In the genomic region with DNA sequence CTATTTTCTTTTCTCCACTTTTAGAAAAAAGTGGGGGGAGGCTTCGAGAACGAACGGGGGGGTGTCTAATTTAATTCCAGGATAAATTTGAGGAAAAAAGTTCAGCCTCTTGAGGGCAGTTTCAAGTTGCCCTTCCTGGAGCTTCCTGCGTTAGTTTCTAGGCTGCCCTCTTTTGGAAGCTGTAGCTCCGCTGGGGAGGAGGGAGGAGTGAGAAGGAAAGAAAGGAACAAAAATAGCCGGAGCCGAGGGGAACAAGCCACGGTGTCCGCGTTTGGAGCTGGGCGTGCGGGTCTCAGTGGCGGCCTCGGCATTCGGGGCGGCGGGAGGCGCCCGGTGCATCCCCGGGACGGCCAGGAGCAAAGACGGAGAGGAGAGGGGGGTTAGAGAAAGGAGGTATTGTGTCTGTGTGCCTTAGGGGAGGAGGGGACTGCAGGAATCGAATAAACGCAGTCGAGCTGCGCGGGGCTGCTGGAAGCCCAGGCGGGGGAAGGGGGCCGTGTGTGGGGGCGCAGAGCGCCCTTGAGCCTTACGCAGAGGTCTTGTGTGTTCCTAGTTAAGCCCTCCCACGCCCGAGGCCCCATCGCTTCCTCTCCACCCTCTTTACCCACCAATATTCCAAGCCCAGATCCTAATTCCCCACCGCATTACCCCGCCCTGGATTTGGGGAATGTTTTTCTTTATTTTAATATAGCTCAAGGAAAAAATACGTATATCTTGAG, we compare ENCODE assay signal across 8 cellular contexts. TPM values are rescaled to one million over a fixed set of nuclear protein-coding genes. Genes with fewer than 3 reads are reported as not detected.
DNase-seq lines count a peak whose midpoint lies in the region; ATAC-seq and TF ChIP-seq lines count a peak whose summit lies in the region.

No MANE protein-coding gene starts in this region.

- H3K4me3 ChIP-seq in WERI-Rb-1 (ENCODE audit: low read depth, low read length) (peak overlapping the region; percentile 72), fibroblast of the aortic adventitia (ENCODE audit: low read depth, low read length) (peak overlapping the region; percentile 91)

- H3K27ac ChIP-seq in WERI-Rb-1 = peak overlapping the region; percentile 94

- H3K4me1 Mint-ChIP-seq in naive thymus-derived CD8-positive, alpha-beta T cell = peaks cover 11 to 52% (median 42%) of the 10 kb centered on the region in 4 donors

- no peak for TF ChIP-seq CTCF in WERI-Rb-1 (IDR thresholded peaks at IDR 0.05; ENCODE audit: low read depth, low read length)
- TF ChIP-seq CTCF in fibroblast of the aortic adventitia (IDR thresholded peaks at IDR 0.05; ENCODE audit: insufficient read depth, low read length) = no peak

- peak overlapping the region in 1 of 10 donors; percentile 31 for H3K27ac Mint-ChIP-seq in naive thymus-derived CD8-positive, alpha-beta T cell

- H3K4me3 Mint-ChIP-seq in naive thymus-derived CD8-positive, alpha-beta T cell = peak overlapping the region in 8 of 10 donors; percentile 10 to 88 (median 50)

- peaks cover 3% of the 10 kb centered on the region; the same call in 1 of the 2 replicates for H3K36me3 ChIP-seq in WERI-Rb-1

- H3K9me3 ChIP-seq in WERI-Rb-1 (ENCODE audit: severe bottlenecking) = no peaks in the 10 kb centered on the region

- peaks cover 0 to 2% (median 0%) of the 10 kb centered on the region in 3 donors for H3K36me3 Mint-ChIP-seq in naive thymus-derived CD8-positive, alpha-beta T cell

- peaks cover 20 to 68% (median 44%) of the 10 kb centered on the region in 5 donors for H3K27me3 Mint-ChIP-seq in naive thymus-derived CD8-positive, alpha-beta T cell

- H3K27me3 ChIP-seq in WERI-Rb-1 (ENCODE audit: insufficient read depth, low read depth, severe bottlenecking) = peaks cover 23% of the 10 kb centered on the region

- no peaks in the 10 kb centered on the region for H3K9me3 Mint-ChIP-seq in naive thymus-derived CD8-positive, alpha-beta T cell

- peak; percentile 24 for DNase-seq in activated T-cell treated with anti-CD3 and anti-CD28 coated beads, Interleukin-2, amount 50 U/mL, for 1 hour
- no peak for DNase-seq in activated T-cell treated with anti-CD3 and anti-CD28 coated beads for 4 hours
- peak; percentile 80 for DNase-seq in NCI-H2081 treated with DMSO at 0.1 percent for 48 hours (lab: John Stamatoyannopoulos, UW)
- DNase-seq in WERI-Rb-1 = peak; percentile 76
- peak; percentile 92 for DNase-seq in fibroblast of the aortic adventitia (ENCODE audit: low read depth)
- DNase-seq in naive thymus-derived CD8-positive, alpha-beta T cell = peak in 1 of 10 donors; percentile 12
- no peak for DNase-seq in NAMALWA (ENCODE audit: low spot score)

- no peak for ATAC-seq in naive thymus-derived CD8-positive, alpha-beta T cell
- no peak for ATAC-seq in HG03095 (IDR thresholded peaks at IDR 0.05; ENCODE audit: unreplicated experiment)

- POLR2A ChIA-PET in naive thymus-derived CD8-positive, alpha-beta T cell (lab: Charles Lee) = interaction anchor here (1.0 kb wide), 1 partner anchor 29 kb away, joined by 3 read pairs; no protein-coding TSS in a partner anchor

RNA-seq across cellular contexts. Expression of a gene that starts 2.0 kb away (rescaled TPM):
- 57.8 and 155 TPM in 2 replicates for total RNA-seq in fibroblast of the aortic adventitia (ENCODE audit: low replicate concordance)
- 10 to 100 TPM; 41.0 to 42.7 TPM for total RNA-seq in naive thymus-derived CD8-positive, alpha-beta T cell
- polyA plus RNA-seq in naive thymus-derived CD8-positive, alpha-beta T cell = 1 to 10 TPM in 2 of 3 donors, under 1 TPM in 1; 0.59 to 1.6 (median 1.0) TPM

Comparison
In these comparisons a context has a peak if more than half of its experiments do, and no peak if none do; other contexts are left out.
1. DNase-seq: peak in activated T-cell treated with anti-CD3 and anti-CD28 coated beads, Interleukin-2, amount 50 U/mL, for 1 hour (single experiment), NCI-H2081 treated with DMSO at 0.1 percent for 48 hours (single experiment), WERI-Rb-1 (single experiment) and fibroblast of the aortic adventitia (single experiment); none in activated T-cell treated with anti-CD3 and anti-CD28 coated beads for 4 hours (single experiment) and NAMALWA (single experiment).